1 cellular context compared by ENCODE assay signal in the genomic region with DNA sequence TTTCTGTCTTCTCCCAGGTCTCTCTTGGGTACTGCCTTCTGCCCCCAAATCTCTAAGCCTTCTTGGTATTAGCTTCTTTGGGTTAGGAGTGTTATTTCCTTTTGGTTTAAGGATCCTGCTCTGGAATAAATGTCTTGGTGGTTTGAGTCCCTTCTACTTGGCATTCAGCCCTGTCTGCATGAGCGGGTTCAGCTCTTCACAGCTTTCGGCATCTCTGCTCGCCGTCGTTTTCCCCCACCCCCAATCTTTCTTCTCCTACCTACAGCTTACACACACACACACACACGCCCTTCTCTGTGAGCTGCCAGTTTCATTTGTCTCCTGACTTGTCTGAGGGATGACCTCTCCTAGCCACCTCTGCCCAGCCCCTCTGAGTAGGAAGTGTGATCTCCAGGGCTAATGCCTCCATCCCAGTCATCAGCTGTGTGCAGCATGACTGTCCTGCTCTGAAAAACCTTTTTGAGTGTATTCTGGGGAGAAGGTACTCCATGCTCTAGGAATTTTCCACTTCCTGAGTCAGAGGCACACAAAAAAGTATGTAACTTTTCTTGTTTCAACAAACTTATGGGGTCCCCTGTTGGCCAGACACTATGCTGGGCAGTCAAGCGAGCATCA.
TF ChIP-seq lines count a peak whose summit lies in the region.

No MANE protein-coding gene starts in this region.

TF ChIP-seq in WTC11, 78 proteins besides CTCF, POLR2A, EP300 and RAD21:
- TF ChIP-seq ZNF219 (CRISPR knock-in tag; IDR thresholded peaks at IDR 0.05; ENCODE audit: borderline replicate concordance) (no peak), FOXP1 (CRISPR knock-in tag; IDR thresholded peaks at IDR 0.05; ENCODE audit: borderline replicate concordance) (no peak), NR1H2 (CRISPR knock-in tag; IDR thresholded peaks at IDR 0.05) (no peak), CREB1 (CRISPR knock-in tag; IDR thresholded peaks at IDR 0.05) (no peak), TEAD4 (CRISPR knock-in tag; IDR thresholded peaks at IDR 0.05) (no peak), TP53 (CRISPR knock-in tag; IDR thresholded peaks at IDR 0.05) (no peak), TCF7 (CRISPR knock-in tag; IDR thresholded peaks at IDR 0.05; ENCODE audit: low read depth) (no peak), ZNF121 (CRISPR knock-in tag; IDR thresholded peaks at IDR 0.05) (no peak), ZNF232 (CRISPR knock-in tag; IDR thresholded peaks at IDR 0.05) (no peak), PRRX2 (CRISPR knock-in tag; IDR thresholded peaks at IDR 0.05) (no peak), ZNF396 (CRISPR knock-in tag; IDR thresholded peaks at IDR 0.05; ENCODE audit: borderline replicate concordance) (no peak), NR3C1 (CRISPR knock-in tag; conservative IDR thresholded peaks at IDR 0.05; ENCODE audit: low read depth) (no peak), SMAD4 (CRISPR knock-in tag; IDR thresholded peaks at IDR 0.05) (no peak)
- TF ChIP-seq, protein P1, sequence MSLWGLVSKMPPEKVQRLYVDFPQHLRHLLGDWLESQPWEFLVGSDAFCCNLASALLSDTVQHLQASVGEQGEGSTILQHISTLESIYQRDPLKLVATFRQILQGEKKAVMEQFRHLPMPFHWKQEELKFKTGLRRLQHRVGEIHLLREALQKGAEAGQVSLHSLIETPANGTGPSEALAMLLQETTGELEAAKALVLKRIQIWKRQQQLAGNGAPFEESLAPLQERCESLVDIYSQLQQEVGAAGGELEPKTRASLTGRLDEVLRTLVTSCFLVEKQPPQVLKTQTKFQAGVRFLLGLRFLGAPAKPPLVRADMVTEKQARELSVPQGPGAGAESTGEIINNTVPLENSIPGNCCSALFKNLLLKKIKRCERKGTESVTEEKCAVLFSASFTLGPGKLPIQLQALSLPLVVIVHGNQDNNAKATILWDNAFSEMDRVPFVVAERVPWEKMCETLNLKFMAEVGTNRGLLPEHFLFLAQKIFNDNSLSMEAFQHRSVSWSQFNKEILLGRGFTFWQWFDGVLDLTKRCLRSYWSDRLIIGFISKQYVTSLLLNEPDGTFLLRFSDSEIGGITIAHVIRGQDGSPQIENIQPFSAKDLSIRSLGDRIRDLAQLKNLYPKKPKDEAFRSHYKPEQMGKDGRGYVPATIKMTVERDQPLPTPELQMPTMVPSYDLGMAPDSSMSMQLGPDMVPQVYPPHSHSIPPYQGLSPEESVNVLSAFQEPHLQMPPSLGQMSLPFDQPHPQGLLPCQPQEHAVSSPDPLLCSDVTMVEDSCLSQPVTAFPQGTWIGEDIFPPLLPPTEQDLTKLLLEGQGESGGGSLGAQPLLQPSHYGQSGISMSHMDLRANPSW (CRISPR knock-in tag; conservative IDR thresholded peaks at IDR 0.05; ENCODE audit: low read depth): no peak
- TF ChIP-seq, protein P2, sequence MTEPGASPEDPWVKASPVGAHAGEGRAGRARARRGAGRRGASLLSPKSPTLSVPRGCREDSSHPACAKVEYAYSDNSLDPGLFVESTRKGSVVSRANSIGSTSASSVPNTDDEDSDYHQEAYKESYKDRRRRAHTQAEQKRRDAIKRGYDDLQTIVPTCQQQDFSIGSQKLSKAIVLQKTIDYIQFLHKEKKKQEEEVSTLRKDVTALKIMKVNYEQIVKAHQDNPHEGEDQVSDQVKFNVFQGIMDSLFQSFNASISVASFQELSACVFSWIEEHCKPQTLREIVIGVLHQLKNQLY (CRISPR knock-in tag; IDR thresholded peaks at IDR 0.05): no peak
- TF ChIP-seq, protein P3, sequence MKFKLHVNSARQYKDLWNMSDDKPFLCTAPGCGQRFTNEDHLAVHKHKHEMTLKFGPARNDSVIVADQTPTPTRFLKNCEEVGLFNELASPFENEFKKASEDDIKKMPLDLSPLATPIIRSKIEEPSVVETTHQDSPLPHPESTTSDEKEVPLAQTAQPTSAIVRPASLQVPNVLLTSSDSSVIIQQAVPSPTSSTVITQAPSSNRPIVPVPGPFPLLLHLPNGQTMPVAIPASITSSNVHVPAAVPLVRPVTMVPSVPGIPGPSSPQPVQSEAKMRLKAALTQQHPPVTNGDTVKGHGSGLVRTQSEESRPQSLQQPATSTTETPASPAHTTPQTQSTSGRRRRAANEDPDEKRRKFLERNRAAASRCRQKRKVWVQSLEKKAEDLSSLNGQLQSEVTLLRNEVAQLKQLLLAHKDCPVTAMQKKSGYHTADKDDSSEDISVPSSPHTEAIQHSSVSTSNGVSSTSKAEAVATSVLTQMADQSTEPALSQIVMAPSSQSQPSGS (CRISPR knock-in tag; IDR thresholded peaks at IDR 0.05; ENCODE audit: borderline replicate concordance, low read depth): no peak
- TF ChIP-seq, protein P4, sequence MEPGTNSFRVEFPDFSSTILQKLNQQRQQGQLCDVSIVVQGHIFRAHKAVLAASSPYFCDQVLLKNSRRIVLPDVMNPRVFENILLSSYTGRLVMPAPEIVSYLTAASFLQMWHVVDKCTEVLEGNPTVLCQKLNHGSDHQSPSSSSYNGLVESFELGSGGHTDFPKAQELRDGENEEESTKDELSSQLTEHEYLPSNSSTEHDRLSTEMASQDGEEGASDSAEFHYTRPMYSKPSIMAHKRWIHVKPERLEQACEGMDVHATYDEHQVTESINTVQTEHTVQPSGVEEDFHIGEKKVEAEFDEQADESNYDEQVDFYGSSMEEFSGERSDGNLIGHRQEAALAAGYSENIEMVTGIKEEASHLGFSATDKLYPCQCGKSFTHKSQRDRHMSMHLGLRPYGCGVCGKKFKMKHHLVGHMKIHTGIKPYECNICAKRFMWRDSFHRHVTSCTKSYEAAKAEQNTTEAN (CRISPR knock-in tag; IDR thresholded peaks at IDR 0.05): no peak
- TF ChIP-seq, protein P5, sequence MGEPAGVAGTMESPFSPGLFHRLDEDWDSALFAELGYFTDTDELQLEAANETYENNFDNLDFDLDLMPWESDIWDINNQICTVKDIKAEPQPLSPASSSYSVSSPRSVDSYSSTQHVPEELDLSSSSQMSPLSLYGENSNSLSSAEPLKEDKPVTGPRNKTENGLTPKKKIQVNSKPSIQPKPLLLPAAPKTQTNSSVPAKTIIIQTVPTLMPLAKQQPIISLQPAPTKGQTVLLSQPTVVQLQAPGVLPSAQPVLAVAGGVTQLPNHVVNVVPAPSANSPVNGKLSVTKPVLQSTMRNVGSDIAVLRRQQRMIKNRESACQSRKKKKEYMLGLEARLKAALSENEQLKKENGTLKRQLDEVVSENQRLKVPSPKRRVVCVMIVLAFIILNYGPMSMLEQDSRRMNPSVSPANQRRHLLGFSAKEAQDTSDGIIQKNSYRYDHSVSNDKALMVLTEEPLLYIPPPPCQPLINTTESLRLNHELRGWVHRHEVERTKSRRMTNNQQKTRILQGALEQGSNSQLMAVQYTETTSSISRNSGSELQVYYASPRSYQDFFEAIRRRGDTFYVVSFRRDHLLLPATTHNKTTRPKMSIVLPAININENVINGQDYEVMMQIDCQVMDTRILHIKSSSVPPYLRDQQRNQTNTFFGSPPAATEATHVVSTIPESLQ (CRISPR knock-in tag; IDR thresholded peaks at IDR 0.05): no peak
- TF ChIP-seq, protein P6, sequence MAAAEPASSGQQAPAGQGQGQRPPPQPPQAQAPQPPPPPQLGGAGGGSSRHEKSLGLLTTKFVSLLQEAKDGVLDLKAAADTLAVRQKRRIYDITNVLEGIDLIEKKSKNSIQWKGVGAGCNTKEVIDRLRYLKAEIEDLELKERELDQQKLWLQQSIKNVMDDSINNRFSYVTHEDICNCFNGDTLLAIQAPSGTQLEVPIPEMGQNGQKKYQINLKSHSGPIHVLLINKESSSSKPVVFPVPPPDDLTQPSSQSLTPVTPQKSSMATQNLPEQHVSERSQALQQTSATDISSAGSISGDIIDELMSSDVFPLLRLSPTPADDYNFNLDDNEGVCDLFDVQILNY (CRISPR knock-in tag; IDR thresholded peaks at IDR 0.05): no peak
- TF ChIP-seq, protein P7, sequence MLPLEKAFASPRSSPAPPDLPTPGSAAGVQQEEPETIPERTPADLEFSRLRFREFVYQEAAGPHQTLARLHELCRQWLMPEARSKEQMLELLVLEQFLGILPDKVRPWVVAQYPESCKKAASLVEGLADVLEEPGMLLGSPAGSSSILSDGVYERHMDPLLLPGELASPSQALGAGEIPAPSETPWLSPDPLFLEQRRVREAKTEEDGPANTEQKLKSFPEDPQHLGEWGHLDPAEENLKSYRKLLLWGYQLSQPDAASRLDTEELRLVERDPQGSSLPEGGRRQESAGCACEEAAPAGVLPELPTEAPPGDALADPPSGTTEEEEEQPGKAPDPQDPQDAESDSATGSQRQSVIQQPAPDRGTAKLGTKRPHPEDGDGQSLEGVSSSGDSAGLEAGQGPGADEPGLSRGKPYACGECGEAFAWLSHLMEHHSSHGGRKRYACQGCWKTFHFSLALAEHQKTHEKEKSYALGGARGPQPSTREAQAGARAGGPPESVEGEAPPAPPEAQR (CRISPR knock-in tag; IDR thresholded peaks at IDR 0.05): no peak
